ENCODE assay signal across 13 cellular contexts in the genomic region with DNA sequence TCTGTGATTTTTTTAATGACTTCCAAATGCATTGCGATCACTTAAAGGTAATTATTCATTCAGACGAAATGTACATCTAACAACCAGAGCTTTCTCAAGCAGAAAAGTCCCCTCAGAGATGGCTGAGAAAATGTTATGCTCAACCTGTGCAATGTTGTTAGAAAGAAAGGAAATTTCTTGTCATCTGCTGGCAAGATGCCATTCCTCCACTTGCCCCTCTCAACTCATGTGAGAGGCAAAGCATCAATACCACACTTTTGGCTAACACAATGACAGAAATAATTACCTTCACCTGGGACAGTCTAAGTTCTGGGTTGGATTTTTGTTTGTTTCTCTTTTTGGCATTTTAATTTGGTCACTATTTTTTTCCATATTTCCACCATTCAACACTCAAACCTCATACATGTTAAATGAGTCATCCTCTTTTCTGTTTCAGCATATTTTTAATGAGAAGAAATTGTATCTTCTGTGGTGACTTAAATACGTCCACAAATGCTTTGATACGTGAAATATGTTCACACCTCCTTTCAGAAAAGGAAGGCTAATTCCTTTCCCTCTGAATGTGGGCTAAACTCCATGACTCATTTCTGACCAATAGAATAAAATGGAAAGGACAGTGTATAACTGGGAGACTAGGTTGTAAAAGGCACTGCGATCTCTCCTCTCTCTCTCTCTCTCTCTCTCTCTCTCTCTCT.
DNase-seq lines count a peak whose midpoint lies in the region; ATAC-seq and TF ChIP-seq lines count a peak whose summit lies in the region.
"Had no signal": no experiment of that assay in that cellular context is flagged by ENCODE, and none has a peak within 500 bp of the region (broad histone marks: within the 10 kb centered on the region; RNA-seq: fewer than 3 reads in every experiment).

No MANE protein-coding gene starts in this region.

- H3K4me3 ChIP-seq in astrocyte of the spinal cord (ENCODE audit: low read depth, low read length) (no peak overlapping the region), left lung (no peak overlapping the region)

- H3K27ac ChIP-seq in left lung, result no peak overlapping the region

- peak; percentile 11 for DNase-seq in Daoy (ENCODE audit: low read depth)
- peak; percentile 85 for DNase-seq in M059J (ENCODE audit: low read depth)
- DNase-seq in astrocyte of the spinal cord (ENCODE audit: low read depth, low spot score), result peak; percentile 78
- no peak for DNase-seq in left lung
- no peak for DNase-seq in NCI-H524 treated with DMSO at 0.1 percent for 48 hours (lab: John Stamatoyannopoulos, UW)
- no peak for DNase-seq in NOMO-1 treated with DMSO at 0.1 percent for 48 hours (lab: John Stamatoyannopoulos, UW; ENCODE audit: unreplicated experiment)
- DNase-seq: activated B cell treated with CpG ODN at 0.5 μM for 24 hours; NCI-H1930; RPMI8226; stimulated activated CD4-positive, alpha-beta T cell treated with anti-CD3 and anti-CD28 coated beads, Interleukin-15, amount 100 ng/mL, for 24 hours had no signal

- H3K36me3 ChIP-seq in left lung, result no peaks in the 10 kb centered on the region

- ATAC-seq in left lung (peak; percentile 39), HG03571 (IDR thresholded peaks at IDR 0.05; ENCODE audit: unreplicated experiment) (no peak), GM18517 (IDR thresholded peaks at IDR 0.05; ENCODE audit: unreplicated experiment) (no peak)
- ATAC-seq: stimulated activated effector memory CD8-positive, alpha-beta T cell treated with anti-CD3 and anti-CD28 coated beads, Interleukin-12 subunit alpha, Interleukin-12 subunit beta, amount 100 ng/mL, for 72 hours had no signal

- no peaks in the 10 kb centered on the region for H3K4me1 ChIP-seq in left lung

- H3K9me3 ChIP-seq in left lung, result no peaks in the 10 kb centered on the region

- no peak for TF ChIP-seq CTCF in astrocyte of the spinal cord (IDR thresholded peaks at IDR 0.05; ENCODE audit: low read depth, low read length)
- no peak for TF ChIP-seq CTCF in left lung (IDR thresholded peaks at IDR 0.05)

- H3K27me3 ChIP-seq in left lung, result no peaks in the 10 kb centered on the region

- in situ Hi-C loops in astrocyte of the spinal cord (cut with HindIII; ENCODE audit: low sequenced_read_pairs), result no loop called here

- intact Hi-C loops in left lung (cut with DNase I), result no loop called here

Comparison
In these comparisons a context has a peak if more than half of its experiments do, and no peak if none do; other contexts are left out.
1. DNase-seq: peak in Daoy (single experiment), M059J (single experiment) and astrocyte of the spinal cord (single experiment); none in left lung (0 of 2), NCI-H524 treated with DMSO at 0.1 percent for 48 hours (single experiment) and NOMO-1 treated with DMSO at 0.1 percent for 48 hours (single experiment).